In the genomic region with DNA sequence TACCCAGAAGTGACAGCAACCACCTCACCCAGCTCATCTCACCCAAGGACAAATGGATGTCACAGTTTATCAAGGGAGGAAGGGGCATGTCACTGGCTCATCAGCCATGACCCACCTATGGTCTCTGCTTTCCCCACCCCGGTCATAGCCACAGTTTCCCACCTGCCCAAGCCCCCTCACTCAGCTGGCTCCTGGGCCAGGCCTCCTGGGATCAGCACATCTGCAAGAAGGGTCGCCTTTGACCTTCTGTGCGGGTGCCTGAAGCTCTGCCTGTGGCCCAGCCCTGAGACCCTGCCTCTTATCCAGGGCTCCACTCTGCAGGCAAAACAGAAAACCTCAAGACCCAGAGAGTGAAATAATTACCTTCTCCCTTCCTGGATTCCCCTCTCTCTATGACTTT, we compare ENCODE assay signal across 13 cellular contexts.
DNase-seq lines count a peak whose midpoint lies in the region; TF ChIP-seq lines count a peak whose summit lies in the region.
"Had no signal": no experiment of that assay in that cellular context is flagged by ENCODE, and none has a peak within 500 bp of the region (broad histone marks: within the 10 kb centered on the region; RNA-seq: fewer than 3 reads in every experiment).

No MANE protein-coding gene starts in this region.

- H3K9me3 ChIP-seq in neuronal stem cell (replicated peaks in 1 of 2; ENCODE audit: control insufficient read depth in 2 of 2, insufficient read depth in 1 of 2, low read depth in 1 of 2, low read length in 2 of 2) (no peaks in the 10 kb centered on the region), sigmoid colon (peaks cover 0 to 2% (median 0%) of the 10 kb centered on the region in 4 donors)
- H3K9me3 ChIP-seq: BLaER1 had no signal

- no peak for TF ChIP-seq EP300 in sigmoid colon (IDR thresholded peaks at IDR 0.05)

- intact Hi-C loops in sigmoid colon (cut with DNase I), result no loop called here

- TF ChIP-seq POLR2A in sigmoid colon (IDR thresholded peaks at IDR 0.05), result no peak

- H3K23ac ChIP-seq in neuronal stem cell (ENCODE audit: low read depth, low read length, poor library complexity), result no peak overlapping the region

- H2BK5ac ChIP-seq in neuronal stem cell (ENCODE audit: low read length), result no peak overlapping the region

- no peak overlapping the region for H3K18ac ChIP-seq in neuronal stem cell (ENCODE audit: low read length)

- H2BK120ac ChIP-seq in neuronal stem cell (ENCODE audit: low read depth, low read length), result no peak overlapping the region

- H3K4me3 ChIP-seq in neuronal stem cell (ENCODE audit: low read length in 2 of 2), result no peak overlapping the region
- no peak overlapping the region for H3K4me3 ChIP-seq in sigmoid colon
- H3K4me3 ChIP-seq: BLaER1, GM23248 had no signal

- H3K9ac ChIP-seq in neuronal stem cell (ENCODE audit: low read depth, low read length, poor library complexity), result no peak overlapping the region
- H3K9ac ChIP-seq: BLaER1, GM23248 had no signal

- no CpG with 5 or more reads among the region's 3 CpGs for WGBS in neuronal stem cell (ENCODE audit: extremely low coverage in 2 of 2, insufficient read length in 2 of 2, insufficient replicate concordance in 1 of 2), 2 donors
- 72 to 78% methylated on average over 3 of the region's 3 CpGs for whole genome bisulfite sequencing in sigmoid colon, 2 donors

- no peak overlapping the region for H2BK15ac ChIP-seq in neuronal stem cell (ENCODE audit: low read length)

- TF ChIP-seq CTCF in sigmoid colon (IDR thresholded peaks at IDR 0.05) (no peak), endothelial cell (IDR thresholded peaks at IDR 0.05; ENCODE audit: unreplicated experiment) (no peak)

- H3K14ac ChIP-seq in neuronal stem cell (ENCODE audit: low read length), result no peak overlapping the region

- H3K36me3 ChIP-seq in neuronal stem cell (replicated peaks in 1 of 2; ENCODE audit: control insufficient read depth in 2 of 2, insufficient read depth in 2 of 2, low read length in 2 of 2) (no peaks in the 10 kb centered on the region), sigmoid colon (no peaks in the 10 kb centered on the region)
- H3K36me3 ChIP-seq: BLaER1 had no signal

- no peak overlapping the region for H3K4me3 Mint-ChIP-seq in endothelial cell (ENCODE audit: unreplicated experiment)
- H3K4me3 Mint-ChIP-seq: CD4-positive, CD25-positive, alpha-beta regulatory T cell had no signal

- H3K27ac Mint-ChIP-seq in endothelial cell (ENCODE audit: unreplicated experiment), result no peak overlapping the region
- H3K27ac Mint-ChIP-seq: CD4-positive, CD25-positive, alpha-beta regulatory T cell had no signal

- DNase-seq in NCI-H82 (lab: John Stamatoyannopoulos, UW) (peak; percentile 47), NCI-H82 treated with DMSO at 0.1 percent for 48 hours (lab: John Stamatoyannopoulos, UW; ENCODE audit: unreplicated experiment) (no peak), neuronal stem cell (ENCODE audit: low spot score) (no peak), sigmoid colon (peak; percentile 12), kidney tubule cell (ENCODE audit: low spot score) (no peak), NCI-H1105 treated with DMSO at 0.1 percent for 48 hours (lab: John Stamatoyannopoulos, UW) (no peak), endothelial cell (ENCODE audit: low spot score) (no peak), CD1c-positive myeloid dendritic cell (ENCODE audit: extremely low spot score) (no peak)
- DNase-seq: AML-193; CD4-positive, CD25-positive, alpha-beta regulatory T cell; GM23248 had no signal

- no peaks in the 10 kb centered on the region for H3K36me3 Mint-ChIP-seq in endothelial cell (ENCODE audit: low read depth, unreplicated experiment)
- H3K36me3 Mint-ChIP-seq: CD4-positive, CD25-positive, alpha-beta regulatory T cell had no signal

- H4K8ac ChIP-seq in neuronal stem cell (ENCODE audit: low read depth, low read length), result no peak overlapping the region

- H2AK5ac ChIP-seq in neuronal stem cell (ENCODE audit: low read depth, low read length), result peak overlapping the region; percentile 18

- no peaks in the 10 kb centered on the region for H3K79me1 ChIP-seq in neuronal stem cell (ENCODE audit: low read depth, low read length)

- H3K27me3 ChIP-seq in neuronal stem cell (ENCODE audit: control insufficient read depth in 3 of 3, insufficient read depth in 3 of 3, low read depth in 1 of 3, low read length in 3 of 3), result peaks cover 0 to 24% (median 0%) of the 10 kb centered on the region in 3 experiments
- peaks cover 0 to 11% (median 0%) of the 10 kb centered on the region in 3 donors for H3K27me3 ChIP-seq in sigmoid colon
- H3K27me3 ChIP-seq: BLaER1 had no signal

- no peaks in the 10 kb centered on the region for H3K4me1 Mint-ChIP-seq in endothelial cell (ENCODE audit: unreplicated experiment)
- H3K4me1 Mint-ChIP-seq: CD4-positive, CD25-positive, alpha-beta regulatory T cell had no signal

- H2AFZ ChIP-seq in neuronal stem cell (ENCODE audit: low read length), result no peak overlapping the region
- H2AFZ ChIP-seq: GM23248 had no signal

- no peak overlapping the region for H3K4ac ChIP-seq in neuronal stem cell (ENCODE audit: low read length)

- no peak overlapping the region for H3K4me2 ChIP-seq in neuronal stem cell (ENCODE audit: insufficient read depth, low read length, poor library complexity, severe bottlenecking)
- H3K4me2 ChIP-seq: BLaER1 had no signal

- H4K91ac ChIP-seq in neuronal stem cell (ENCODE audit: low read depth, low read length, poor library complexity), result no peak overlapping the region

- no peaks in the 10 kb centered on the region for H3K9me3 Mint-ChIP-seq in endothelial cell (ENCODE audit: unreplicated experiment)

- H2BK12ac ChIP-seq in neuronal stem cell (ENCODE audit: low read length), result no peak overlapping the region

- H3K4me1 ChIP-seq in neuronal stem cell (ENCODE audit: control insufficient read depth in 2 of 2, insufficient read depth in 1 of 2, low read depth in 1 of 2, low read length in 2 of 2) (peaks cover 5 to 14% of the 10 kb centered on the region in 2 donors), sigmoid colon (no peaks in the 10 kb centered on the region)
- H3K4me1 ChIP-seq: BLaER1 had no signal

- H3K27me3 Mint-ChIP-seq in endothelial cell (ENCODE audit: unreplicated experiment), result peaks cover 1% of the 10 kb centered on the region

- H3K27ac ChIP-seq in neuronal stem cell (replicated peaks; ENCODE audit: low read length) (no peak overlapping the region), sigmoid colon (no peak overlapping the region)
- H3K27ac ChIP-seq: 22Rv1, BLaER1, GM23248 had no signal

Comparison
In these comparisons a context has a peak if more than half of its experiments do, and no peak if none do; other contexts are left out.
1. DNase-seq: peak in NCI-H82 (single experiment) and sigmoid colon (single experiment); none in NCI-H82 treated with DMSO at 0.1 percent for 48 hours (single experiment), neuronal stem cell (single experiment), kidney tubule cell (single experiment), NCI-H1105 treated with DMSO at 0.1 percent for 48 hours (single experiment), endothelial cell (single experiment) and CD1c-positive myeloid dendritic cell (single experiment).